In the genomic region with DNA sequence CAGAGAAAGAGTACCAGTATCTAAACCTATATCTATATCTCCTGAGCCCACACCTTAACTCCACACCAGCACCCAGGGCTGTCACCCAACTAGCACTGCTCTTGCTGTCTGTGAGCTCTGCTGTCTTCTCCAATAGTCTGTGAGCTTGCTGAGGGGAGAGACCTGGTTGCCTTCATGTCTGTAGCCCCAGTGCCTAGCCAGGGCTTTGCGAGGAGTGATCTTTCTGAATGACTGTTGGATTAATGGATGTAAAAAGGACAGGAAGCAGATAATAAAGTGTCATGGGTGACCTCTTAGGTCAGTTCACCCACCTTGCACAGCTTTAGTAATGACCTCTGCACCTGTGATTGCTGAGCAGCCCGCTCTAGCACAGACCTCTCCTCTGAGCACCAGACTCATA, we compare ENCODE assay signal across 8 cellular contexts. TPM values are rescaled to one million over a fixed set of nuclear protein-coding genes. Genes with fewer than 3 reads are reported as not detected.
"Had no signal": no experiment of that assay in that cellular context is flagged by ENCODE, and none has a peak within 500 bp of the region (broad histone marks: within the 10 kb centered on the region; RNA-seq: fewer than 3 reads in every experiment).

No MANE protein-coding gene starts in this region.

- H3K9me3 Mint-ChIP-seq: HFFc6 had no signal

- H3K27ac Mint-ChIP-seq: GM23338, H9, HFFc6 had no signal

- H3K4me3 Mint-ChIP-seq: GM23338, H9, HFFc6 had no signal

- H3K4me3 ChIP-seq: GM23338, K562 had no signal

- ATAC-seq: GM23338, HCT116, K562 had no signal

- H3K4me1 Mint-ChIP-seq: GM23338, H9 had no signal

- DNase-seq: H9, HFFc6, IMR-90 had no signal

RNA-seq across cellular contexts. Expression of a gene that starts 30.5 kb away (rescaled TPM):
- total RNA-seq: GM23338, H1, H9, HFFc6, HT-29, IMR-90, K562 had no signal

RNA-seq across cellular contexts. Expression of a gene that starts 49.2 kb away (rescaled TPM):
- total RNA-seq: H1, H9, HFFc6, HT-29, IMR-90, K562 had no signal
